Comparison of ENCODE assay signal across 12 cellular contexts in the genomic region with DNA sequence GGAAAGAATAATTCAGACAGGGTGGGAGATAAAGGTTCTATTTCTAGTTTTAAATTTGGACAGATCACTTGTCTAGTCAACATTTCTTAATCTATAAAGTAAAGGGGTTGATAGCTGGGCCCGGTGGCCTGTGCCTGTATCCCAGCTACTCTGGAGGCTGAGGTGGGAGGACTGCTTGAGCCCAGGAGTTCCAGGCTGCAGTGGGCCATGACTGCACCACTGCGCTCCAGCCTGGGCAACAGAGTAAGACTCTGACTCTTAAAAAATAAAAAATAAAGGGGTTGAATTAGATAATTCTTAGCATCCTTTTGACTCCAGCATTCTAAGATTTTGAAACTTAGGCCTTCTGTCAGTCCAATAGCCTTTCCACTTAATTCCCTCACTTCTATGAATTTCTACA. TPM values are rescaled to one million over a fixed set of nuclear protein-coding genes. Genes with fewer than 3 reads are reported as not detected.
DNase-seq lines count a peak whose midpoint lies in the region; ATAC-seq, FAIRE-seq and TF ChIP-seq lines count a peak whose summit lies in the region.
"Had no signal": no experiment of that assay in that cellular context is flagged by ENCODE, and none has a peak within 500 bp of the region (broad histone marks: within the 10 kb centered on the region; RNA-seq: fewer than 3 reads in every experiment).

No MANE protein-coding gene starts in this region.

- H3K4me1 Mint-ChIP-seq in astrocyte (ENCODE audit: low read depth, unreplicated experiment) = peaks cover 9% of the 10 kb centered on the region
- peaks cover 51 to 85% of the 10 kb centered on the region in 2 donors for H3K4me1 Mint-ChIP-seq in natural killer cell treated with Interleukin-12 subunit alpha and Interleukin-12 subunit beta and Interleukin-15 and Interleukin-18, amount 100 ng/mL, for 72 hours (ENCODE audit: low read depth in 2 of 2)

- no peaks in the 10 kb centered on the region for H3K9me3 Mint-ChIP-seq in astrocyte (ENCODE audit: unreplicated experiment)
- no peaks in the 10 kb centered on the region for H3K9me3 Mint-ChIP-seq in natural killer cell treated with Interleukin-12 subunit alpha and Interleukin-12 subunit beta and Interleukin-15 and Interleukin-18, amount 100 ng/mL, for 72 hours

- no peak overlapping the region for H3K4me3 ChIP-seq in BLaER1
- no peak overlapping the region for H3K4me3 ChIP-seq in HL-60 (replicated peaks; ENCODE audit: insufficient read depth, low read length)
- no peak overlapping the region for H3K4me3 ChIP-seq in astrocyte (ENCODE audit: insufficient read depth, low read depth, low read length)
- H3K4me3 ChIP-seq in osteoblast (ENCODE audit: insufficient read depth, low read length) = no peak overlapping the region
- H3K4me3 ChIP-seq: ovary had no signal

- in situ Hi-C loops in GM13977 (cut with MboI; ENCODE audit: low pct_unique_long_range_greater_than_20kb, low sequenced_read_pairs, unreplicated experiment) = no loop called here

- H3K9ac ChIP-seq in BLaER1 = peak overlapping the region; percentile 47
- H3K9ac ChIP-seq in astrocyte (ENCODE audit: low read length) = no peak overlapping the region

- TF ChIP-seq CTCF in HL-60 (IDR thresholded peaks at IDR 0.05; ENCODE audit: insufficient read depth, low read length) (no peak), astrocyte (IDR thresholded peaks at IDR 0.05; ENCODE audit: insufficient read depth, low read depth, low read length) (no peak), osteoblast (IDR thresholded peaks at IDR 0.05; ENCODE audit: extremely low read depth, low read depth, low read length) (no peak), GM13977 (IDR thresholded peaks at IDR 0.05; ENCODE audit: extremely low read depth, insufficient read depth, missing control alignments) (no peak)

- H3K36me3 ChIP-seq in BLaER1 = peaks cover 23% of the 10 kb centered on the region
- no peaks in the 10 kb centered on the region for H3K36me3 ChIP-seq in astrocyte (ENCODE audit: insufficient read depth, low read length)
- H3K36me3 ChIP-seq in osteoblast (ENCODE audit: insufficient read depth, low read length) = no peaks in the 10 kb centered on the region
- H3K36me3 ChIP-seq: ovary had no signal

- no peak overlapping the region for H2AFZ ChIP-seq in astrocyte (ENCODE audit: low read depth, low read length)
- H2AFZ ChIP-seq in osteoblast (ENCODE audit: low read length) = no peak overlapping the region

- no peaks in the 10 kb centered on the region for H3K27me3 Mint-ChIP-seq in astrocyte (ENCODE audit: low read depth, unreplicated experiment)
- H3K27me3 Mint-ChIP-seq in natural killer cell treated with Interleukin-12 subunit alpha and Interleukin-12 subunit beta and Interleukin-15 and Interleukin-18, amount 100 ng/mL, for 72 hours = no peaks in the 10 kb centered on the region

- H3K4me3 Mint-ChIP-seq in astrocyte (ENCODE audit: unreplicated experiment) = peak overlapping the region; percentile 69
- H3K4me3 Mint-ChIP-seq in natural killer cell treated with Interleukin-12 subunit alpha and Interleukin-12 subunit beta and Interleukin-15 and Interleukin-18, amount 100 ng/mL, for 72 hours = peak overlapping the region; percentile 75

- H3K9me3 ChIP-seq in BLaER1 (peaks cover 7% of the 10 kb centered on the region; the same call in 1 of the 2 replicates), astrocyte (ENCODE audit: insufficient read depth, low read depth, low read length) (no peaks in the 10 kb centered on the region), osteoblast (ENCODE audit: low read depth, low read length) (no peaks in the 10 kb centered on the region)
- H3K9me3 ChIP-seq: ovary had no signal

- peaks cover 90% of the 10 kb centered on the region for H3K79me2 ChIP-seq in astrocyte (ENCODE audit: insufficient read depth, low read length)
- peaks cover 76% of the 10 kb centered on the region for H3K79me2 ChIP-seq in osteoblast (ENCODE audit: insufficient read depth, low read length)

- peaks cover 97% of the 10 kb centered on the region for H3K4me1 ChIP-seq in BLaER1
- peaks cover 10% of the 10 kb centered on the region for H3K4me1 ChIP-seq in astrocyte (ENCODE audit: insufficient read depth, low read length)
- H3K4me1 ChIP-seq in osteoblast (ENCODE audit: insufficient read depth, low read length) = peaks cover 27% of the 10 kb centered on the region

- H3K27ac ChIP-seq in BLaER1 (peak overlapping the region; percentile 90), HL-60 (replicated peaks) (peak overlapping the region; percentile 94), astrocyte (ENCODE audit: low read depth, low read length) (no peak overlapping the region), osteoblast (ENCODE audit: low read depth, low read length) (no peak overlapping the region)
- H3K27ac ChIP-seq: ovary had no signal

- H3K36me3 Mint-ChIP-seq in astrocyte (ENCODE audit: low read depth, unreplicated experiment) = peaks cover 2% of the 10 kb centered on the region
- H3K36me3 Mint-ChIP-seq in natural killer cell treated with Interleukin-12 subunit alpha and Interleukin-12 subunit beta and Interleukin-15 and Interleukin-18, amount 100 ng/mL, for 72 hours = peaks cover 11% of the 10 kb centered on the region

- DNase-seq in HL-60 (ENCODE audit: low read depth in 1 of 2, low spot score in 1 of 2) (no peak), astrocyte (ENCODE audit: low read depth) (no peak), osteoblast (ENCODE audit: insufficient read length, low spot score, missing footprints) (no peak), GM13977 (ENCODE audit: low spot score) (no peak), DMS153 treated with DMSO at 0.1 percent for 48 hours (lab: John Stamatoyannopoulos, UW; ENCODE audit: unreplicated experiment) (no peak)
- no peak for DNase-seq in natural killer cell treated with Interleukin-12 subunit alpha and Interleukin-12 subunit beta and Interleukin-15 and Interleukin-18, amount 100 ng/mL, for 72 hours (ENCODE audit: low spot score)
- DNase-seq: erythroblast, mammary epithelial cell, NCI-H2171 treated with DMSO at 0.1 percent for 48 hours, ovary had no signal

- no peak overlapping the region for H3K27ac Mint-ChIP-seq in astrocyte (ENCODE audit: unreplicated experiment)
- peak overlapping the region; percentile 87 to 91 for H3K27ac Mint-ChIP-seq in natural killer cell treated with Interleukin-12 subunit alpha and Interleukin-12 subunit beta and Interleukin-15 and Interleukin-18, amount 100 ng/mL, for 72 hours

- ATAC-seq in natural killer cell treated with Interleukin-12 subunit alpha and Interleukin-12 subunit beta and Interleukin-15 and Interleukin-18, amount 100 ng/mL, for 72 hours = no peak
- ATAC-seq in HG03095 (IDR thresholded peaks at IDR 0.05; ENCODE audit: unreplicated experiment) = no peak

- H3K4me2 ChIP-seq in BLaER1 (peak overlapping the region; percentile 86), astrocyte (ENCODE audit: low read length) (no peak overlapping the region), osteoblast (ENCODE audit: insufficient read depth, low read length) (no peak overlapping the region)

- H3K27me3 ChIP-seq in BLaER1 (no peaks in the 10 kb centered on the region), HL-60 (ENCODE audit: insufficient read depth, poor library complexity, severe bottlenecking) (no peaks in the 10 kb centered on the region), astrocyte (ENCODE audit: insufficient read depth, low read length) (no peaks in the 10 kb centered on the region), osteoblast (ENCODE audit: insufficient read depth, low read length) (no peaks in the 10 kb centered on the region)
- H3K27me3 ChIP-seq: ovary had no signal

- H4K20me1 ChIP-seq in BLaER1 (no peaks in the 10 kb centered on the region), astrocyte (ENCODE audit: insufficient read depth, low read length) (peaks cover 40% of the 10 kb centered on the region), osteoblast (ENCODE audit: insufficient read depth, low read length) (no peaks in the 10 kb centered on the region)

- FAIRE-seq in astrocyte (lab: Jason Lieb, UNC) = no peak

RNA-seq across cellular contexts. Expression of a gene that starts 10.8 kb away (rescaled TPM):
- total RNA-seq in astrocyte (63.5 and 78.8 TPM in 2 replicates), osteoblast (18.5 and 19.2 TPM in 2 replicates)
- total RNA-seq in natural killer cell treated with Interleukin-12 subunit alpha and Interleukin-12 subunit beta and Interleukin-15 and Interleukin-18, amount 100 ng/mL, for 72 hours = 100 to 1,000 TPM; 280 to 289 TPM

RNA-seq across cellular contexts. Expression of a gene that starts 28.6 kb away (rescaled TPM):
- total RNA-seq in astrocyte = 60.7 and 63.8 TPM in 2 replicates
- 100 to 1,000 TPM in 1 of 2 donors, 10 to 100 TPM in 1; 80.0 to 128 TPM for total RNA-seq in natural killer cell treated with Interleukin-12 subunit alpha and Interleukin-12 subunit beta and Interleukin-15 and Interleukin-18, amount 100 ng/mL, for 72 hours
- 47.8 and 50.4 TPM in 2 replicates for total RNA-seq in osteoblast

RNA-seq across cellular contexts. Expression of a gene that starts 28.8 kb away (rescaled TPM):
- 12.2 and 12.9 TPM in 2 replicates for total RNA-seq in astrocyte
- 10 to 100 TPM in 1 of 2 donors, 1 to 10 TPM in 1; 8.1 to 39.3 TPM for total RNA-seq in natural killer cell treated with Interleukin-12 subunit alpha and Interleukin-12 subunit beta and Interleukin-15 and Interleukin-18, amount 100 ng/mL, for 72 hours
- total RNA-seq in osteoblast = 4.4 and 5.1 TPM in 2 replicates

RNA-seq across cellular contexts. Expression of a gene that starts 43.2 kb away (rescaled TPM):
- total RNA-seq in astrocyte (39.4 and 40.6 TPM in 2 replicates), osteoblast (21.8 and 22.4 TPM in 2 replicates)
- 10 to 100 TPM; 35.6 to 56.4 TPM for total RNA-seq in natural killer cell treated with Interleukin-12 subunit alpha and Interleukin-12 subunit beta and Interleukin-15 and Interleukin-18, amount 100 ng/mL, for 72 hours

Comparison
In these comparisons a context has a peak if more than half of its experiments do, and no peak if none do; other contexts are left out.
1. H3K27ac ChIP-seq: peak in BLaER1 (single experiment) and HL-60 (single experiment); none in astrocyte (single experiment) and osteoblast (single experiment).